ENCODE assay signal across 27 cellular contexts in the genomic region with DNA sequence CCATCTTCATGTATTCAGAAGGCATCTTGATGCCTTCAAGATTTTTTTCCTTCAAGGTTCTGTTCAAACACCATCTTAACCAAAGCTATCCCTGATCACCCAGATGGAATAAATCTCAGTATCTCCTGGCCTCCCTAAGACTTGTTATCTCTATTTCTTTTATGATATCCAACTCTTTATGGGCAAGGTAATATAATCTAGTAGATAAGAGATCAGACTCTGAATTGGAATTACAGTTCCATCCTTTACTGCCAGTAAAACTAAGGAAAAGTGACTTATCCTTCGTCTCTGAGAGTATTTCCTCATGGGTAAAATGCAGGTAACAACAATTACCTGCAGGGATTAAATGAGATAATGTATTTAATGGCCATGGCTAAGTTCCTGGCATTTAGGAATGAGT.
"Had no signal": no experiment of that assay in that cellular context is flagged by ENCODE, and none has a peak within 500 bp of the region (broad histone marks: within the 10 kb centered on the region; RNA-seq: fewer than 3 reads in every experiment).

No MANE protein-coding gene starts in this region.

- ATAC-seq: effector memory CD8-positive, alpha-beta T cell; esophagus mucosa; foreskin keratinocyte; gastrocnemius medialis; gastroesophageal sphincter; heart left ventricle had no signal

- H3K36me3 ChIP-seq: colonic mucosa, esophagus muscularis mucosa, esophagus squamous epithelium, gastrocnemius medialis, gastroesophageal sphincter, heart left ventricle had no signal

- H3K9me3 ChIP-seq: colonic mucosa, esophagus muscularis mucosa, esophagus squamous epithelium, gastrocnemius medialis, gastroesophageal sphincter, heart left ventricle had no signal

- H3K4me1 ChIP-seq: colonic mucosa, esophagus muscularis mucosa, esophagus squamous epithelium, gastrocnemius medialis, gastroesophageal sphincter, heart left ventricle had no signal

- H3K27me3 ChIP-seq: colonic mucosa, dorsolateral prefrontal cortex, esophagus muscularis mucosa, esophagus squamous epithelium, foreskin keratinocyte, gastrocnemius medialis, gastroesophageal sphincter, heart left ventricle had no signal

- H3K27ac ChIP-seq: colonic mucosa, coronary artery, dorsolateral prefrontal cortex, epithelial cell of prostate, esophagus muscularis mucosa, esophagus squamous epithelium, foreskin keratinocyte, gastrocnemius medialis, gastroesophageal sphincter, heart left ventricle had no signal

- FAIRE-seq: colon, endometrium, endothelial cell of umbilical vein, frontal cortex had no signal

- H3K4me3 ChIP-seq: colonic mucosa, coronary artery, dorsolateral prefrontal cortex, esophagus muscularis mucosa, esophagus squamous epithelium, gastrocnemius medialis, gastroesophageal sphincter, heart left ventricle had no signal

- DNase-seq: colonic mucosa; cortex of kidney; dermis blood vessel endothelial cell; dorsolateral prefrontal cortex; effector CD4-positive, alpha-beta T cell; effector CD8-positive, alpha-beta T cell; effector memory CD4-positive, alpha-beta T cell; effector memory CD8-positive, alpha-beta T cell; endodermal cell; erythroblast; esophagus squamous epithelium; foreskin fibroblast; foreskin keratinocyte; foreskin melanocyte; gastrocnemius medialis; glutamatergic neuron; head of caudate nucleus; heart left ventricle had no signal
